Comparison of ENCODE assay signal across 8 cellular contexts in genomic region chr16:1971678-1972489, GRCh38. TPM values are rescaled to one million over a fixed set of nuclear protein-coding genes. Genes with fewer than 3 reads are reported as not detected.
A peak's percentile ranks its signal among the peaks of the same experiment; 100 is the strongest.
DNase-seq lines count a peak whose midpoint lies in the region; ATAC-seq and TF ChIP-seq lines count a peak whose summit lies in the region.

TBL3 (plus strand) TSS chr16:1972053; CDS start chr16:1972165, 112 bp downstream.

- peak; percentile 91 to 95 for TF ChIP-seq POLR2A in uterus (IDR thresholded peaks at IDR 0.05)

- peaks cover 14% of the 10 kb centered on the region for H3K4me1 Mint-ChIP-seq in T-helper 2 cell treated with Interferon-gamma antibody and Interleukin-4, amounts not matched to agents 5 μg/mL and 100 μg/mL, for 36 hours (ENCODE audit: low read depth)

- H3K9me3 ChIP-seq in ascending aorta, result no peaks in the 10 kb centered on the region
- no peaks in the 10 kb centered on the region for H3K9me3 ChIP-seq in right cardiac atrium (ENCODE audit: control insufficient read depth, low read length)
- H3K9me3 ChIP-seq in uterus, result no peaks in the 10 kb centered on the region

- peaks cover 6% of the 10 kb centered on the region for H3K36me3 Mint-ChIP-seq in T-helper 2 cell treated with Interferon-gamma antibody and Interleukin-4, amounts not matched to agents 5 μg/mL and 100 μg/mL, for 36 hours (ENCODE audit: low read depth)

- peak within 1 kb of the TSS; percentile 98 for H3K27ac Mint-ChIP-seq in T-helper 2 cell treated with Interferon-gamma antibody and Interleukin-4, amounts not matched to agents 5 μg/mL and 100 μg/mL, for 36 hours

- peaks cover 26 to 28% of the 10 kb centered on the region in 2 donors for H3K36me3 ChIP-seq in ascending aorta
- H3K36me3 ChIP-seq in uterus, result no peaks in the 10 kb centered on the region

- intact Hi-C loops in ascending aorta (cut with DNase I) (loop anchor here (5.0 kb wide), 1 partner anchor 250 kb away; the partner anchor contains the start of gene E4F1), right cardiac atrium (cut with DNase I) (no loop called here), uterus (cut with DNase I; ENCODE audit: low total_unique reads) (no loop called here)

- no peaks in the 10 kb centered on the region for H3K27me3 Mint-ChIP-seq in T-helper 2 cell treated with Interferon-gamma antibody and Interleukin-4, amounts not matched to agents 5 μg/mL and 100 μg/mL, for 36 hours (ENCODE audit: low read depth)

- H3K27me3 ChIP-seq in ascending aorta (no peaks in the 10 kb centered on the region), right cardiac atrium (ENCODE audit: control insufficient read depth, insufficient read depth) (no peaks in the 10 kb centered on the region), uterus (no peaks in the 10 kb centered on the region)

- H3K27ac ChIP-seq in ascending aorta (peak within 1 kb of the TSS; percentile 90 to 93), right cardiac atrium (ENCODE audit: low read length) (peak within 1 kb of the TSS; percentile 86), uterus (peak within 1 kb of the TSS; percentile 77 to 86)

- TF ChIP-seq CTCF in ascending aorta (IDR thresholded peaks at IDR 0.05) (no peak), uterus (IDR thresholded peaks at IDR 0.05) (peak in 2 of 4 experiments; percentile 42 to 54)

- DNase-seq in NCI-H187 treated with DMSO at 0.1 percent for 48 hours (lab: John Stamatoyannopoulos, UW), result peak; percentile 90
- peak; percentile 98 for DNase-seq in T-helper 2 cell treated with Interferon-gamma antibody and Interleukin-4, amounts not matched to agents 5 μg/mL and 100 μg/mL, for 36 hours (ENCODE audit: low spot score)
- peak; percentile 70 to 97 for DNase-seq in ascending aorta (ENCODE audit: low spot score in 2 of 2)
- peak; percentile 94 to 98 (median 97) for DNase-seq in right cardiac atrium
- DNase-seq in putamen (ENCODE audit: low spot score), result peak; percentile 93
- peak; percentile 90 to 94 for DNase-seq in uterus

- peak within 1 kb of the TSS; percentile 97 for H3K4me3 Mint-ChIP-seq in T-helper 2 cell treated with Interferon-gamma antibody and Interleukin-4, amounts not matched to agents 5 μg/mL and 100 μg/mL, for 36 hours

- ATAC-seq in GM18502 (IDR thresholded peaks at IDR 0.05; ENCODE audit: poor library complexity, unreplicated experiment) (peak; percentile 85), HG02885 (IDR thresholded peaks at IDR 0.05; ENCODE audit: poor library complexity, unreplicated experiment) (peak; percentile 92), right cardiac atrium (peak; percentile 94)

- no peaks in the 10 kb centered on the region for H3K9me3 Mint-ChIP-seq in T-helper 2 cell treated with Interferon-gamma antibody and Interleukin-4, amounts not matched to agents 5 μg/mL and 100 μg/mL, for 36 hours

- H3K4me1 ChIP-seq in ascending aorta, result peaks cover 14 to 16% of the 10 kb centered on the region in 2 donors
- peaks cover 9% of the 10 kb centered on the region for H3K4me1 ChIP-seq in right cardiac atrium (ENCODE audit: control insufficient read depth, insufficient read depth, low read length)
- peaks cover 0 to 18% of the 10 kb centered on the region in 2 donors for H3K4me1 ChIP-seq in uterus

- H3K4me3 ChIP-seq in ascending aorta (peak within 1 kb of the TSS; percentile 90 to 95), right cardiac atrium (ENCODE audit: low read length) (peak within 1 kb of the TSS; percentile 78), uterus (peak within 1 kb of the TSS; percentile 74 to 83)

- under 1% methylated on average over 87 of the region's 87 CpGs for WGBS in right cardiac atrium

RNA-seq across cellular contexts. Expression of gene TBL3, which starts in this region (rescaled TPM):
- 55.7 TPM for total RNA-seq in ascending aorta
- total RNA-seq in right cardiac atrium, result 10 to 100 TPM; 19.0 to 22.8 (median 19.7) TPM
- 39.6 TPM for polyA plus RNA-seq in right cardiac atrium
- 10 to 100 TPM in 3 of 4 donors, 1 to 10 TPM in 1; 4.1 to 46.6 (median 27.4) TPM for total RNA-seq in uterus

Comparison
In these comparisons a context has a peak if more than half of its experiments do, and no peak if none do; other contexts are left out.
1. Peak in every context shown above with its lines: DNase-seq, ATAC-seq, H3K4me3 ChIP-seq and H3K27ac ChIP-seq.